19 cellular contexts compared by ENCODE assay signal in genomic region chr6:144481527-144481926, GRCh38.
A peak's percentile ranks its signal among the peaks of the same experiment; 100 is the strongest.
DNase-seq lines count a peak whose midpoint lies in the region; ATAC-seq and TF ChIP-seq lines count a peak whose summit lies in the region.
"Had no signal": no experiment of that assay in that cellular context is flagged by ENCODE, and none has a peak within 500 bp of the region (broad histone marks: within the 10 kb centered on the region; RNA-seq: fewer than 3 reads in every experiment).

No MANE protein-coding gene starts in this region.

- H3K4me1 Mint-ChIP-seq in activated naive CD8-positive, alpha-beta T cell treated with anti-CD3 and anti-CD28 coated beads, Interleukin-2, amount 10 ng/mL, durations not matched to agents 7 days and 5 days = peaks cover 18% of the 10 kb centered on the region
- peaks cover 15% of the 10 kb centered on the region for H3K4me1 Mint-ChIP-seq in activated naive CD8-positive, alpha-beta T cell treated with anti-CD3 and anti-CD28 coated beads for 36 hours

- no peak overlapping the region for H3K4me3 Mint-ChIP-seq in activated naive CD8-positive, alpha-beta T cell treated with anti-CD3 and anti-CD28 coated beads, Interleukin-2, amount 10 ng/mL, durations not matched to agents 7 days and 5 days
- H3K4me3 Mint-ChIP-seq in activated naive CD8-positive, alpha-beta T cell treated with anti-CD3 and anti-CD28 coated beads for 36 hours = no peak overlapping the region
- H3K4me3 Mint-ChIP-seq: activated naive CD4-positive, alpha-beta T cell treated with anti-CD3 and anti-CD28 coated beads, Interleukin-2, amount 10 ng/mL, durations not matched to agents 7 days and 5 days; nephron; stimulated activated naive CD8-positive, alpha-beta T cell treated with anti-CD3 and anti-CD28 coated beads, Interleukin-15, amount 100 ng/mL, for 72 hours; T-helper 2 cell treated with Interferon-gamma antibody and Interleukin-4, amounts not matched to agents 5 μg/mL and 100 μg/mL, for 36 hours had no signal

- WGBS in tibial nerve, 2 donors = 65 to 71% methylated on average over 6 of the region's 6 CpGs
- WGBS in gastroesophageal sphincter (ENCODE audit: low coverage in 1 of 2), 2 donors = 58 to 66% methylated on average over 3 to 6 of the region's 6 CpGs

- peaks cover 34% of the 10 kb centered on the region for H3K36me3 Mint-ChIP-seq in activated naive CD8-positive, alpha-beta T cell treated with anti-CD3 and anti-CD28 coated beads, Interleukin-2, amount 10 ng/mL, durations not matched to agents 7 days and 5 days
- H3K36me3 Mint-ChIP-seq in activated naive CD8-positive, alpha-beta T cell treated with anti-CD3 and anti-CD28 coated beads for 36 hours = peaks cover 14% of the 10 kb centered on the region

- POLR2A ChIA-PET in activated naive CD8-positive, alpha-beta T cell treated with anti-CD3 and anti-CD28 coated beads, Interleukin-2, amount 10 ng/mL, durations not matched to agents 7 days and 5 days (lab: Charles Lee) = no interaction called here

- H3K27ac Mint-ChIP-seq in activated naive CD8-positive, alpha-beta T cell treated with anti-CD3 and anti-CD28 coated beads, Interleukin-2, amount 10 ng/mL, durations not matched to agents 7 days and 5 days = no peak overlapping the region
- no peak overlapping the region for H3K27ac Mint-ChIP-seq in activated naive CD8-positive, alpha-beta T cell treated with anti-CD3 and anti-CD28 coated beads for 36 hours
- H3K27ac Mint-ChIP-seq: nephron; stimulated activated naive CD8-positive, alpha-beta T cell treated with anti-CD3 and anti-CD28 coated beads, Interleukin-15, amount 100 ng/mL, for 72 hours; T-helper 2 cell treated with Interferon-gamma antibody and Interleukin-4, amounts not matched to agents 5 μg/mL and 100 μg/mL, for 36 hours had no signal

- H3K9me3 ChIP-seq in tibial nerve (no peaks in the 10 kb centered on the region), gastroesophageal sphincter (no peaks in the 10 kb centered on the region)
- H3K9me3 ChIP-seq: esophagus muscularis mucosa, gastrocnemius medialis, HAP-1, ovary had no signal

- no peaks in the 10 kb centered on the region for H3K27me3 ChIP-seq in tibial nerve
- no peaks in the 10 kb centered on the region for H3K27me3 ChIP-seq in gastroesophageal sphincter
- H3K27me3 ChIP-seq: esophagus muscularis mucosa, gastrocnemius medialis, ovary had no signal

- H3K4me3 ChIP-seq in tibial nerve (no peak overlapping the region), gastroesophageal sphincter (no peak overlapping the region)
- H3K4me3 ChIP-seq: esophagus muscularis mucosa, gastrocnemius medialis, HAP-1, ovary, skin epidermis had no signal

- peaks cover 0 to 58% (median 0%) of the 10 kb centered on the region in 4 donors for H3K4me1 ChIP-seq in tibial nerve
- H3K4me1 ChIP-seq in gastroesophageal sphincter = peaks cover 0 to 14% (median 0%) of the 10 kb centered on the region in 3 donors
- H3K4me1 ChIP-seq: HAP-1 had no signal

- ATAC-seq in activated naive CD8-positive, alpha-beta T cell treated with anti-CD3 and anti-CD28 coated beads, Interleukin-2, amount 10 ng/mL, durations not matched to agents 7 days and 5 days (ENCODE audit: low read depth) = peak; percentile 7
- ATAC-seq in HG03354 (IDR thresholded peaks at IDR 0.05; ENCODE audit: poor library complexity, severe bottlenecking, unreplicated experiment) = peak; percentile 26
- no peak for ATAC-seq in HG03565 (IDR thresholded peaks at IDR 0.05; ENCODE audit: unreplicated experiment)
- ATAC-seq in gastroesophageal sphincter = no peak

- TF ChIP-seq EP300 in tibial nerve (IDR thresholded peaks at IDR 0.05) = no peak
- TF ChIP-seq EP300 in gastroesophageal sphincter (IDR thresholded peaks at IDR 0.05) = no peak

- peaks cover 0 to 34% (median 9%) of the 10 kb centered on the region in 3 donors for H3K36me3 ChIP-seq in tibial nerve
- H3K36me3 ChIP-seq in gastroesophageal sphincter = peaks cover 0 to 35% of the 10 kb centered on the region in 2 donors
- H3K36me3 ChIP-seq: HAP-1, ovary, WERI-Rb-1 had no signal

- no peak for DNase-seq in activated naive CD8-positive, alpha-beta T cell treated with anti-CD3 and anti-CD28 coated beads, Interleukin-2, amount 10 ng/mL, durations not matched to agents 7 days and 5 days
- no peak for DNase-seq in activated naive CD8-positive, alpha-beta T cell treated with anti-CD3 and anti-CD28 coated beads for 36 hours
- DNase-seq in fibroblast of peridontal ligament (ENCODE audit: extremely low read depth) (peak; percentile 21), tibial nerve (ENCODE audit: low spot score in 2 of 2) (no peak), NCI-H2171 treated with DMSO at 0.1 percent for 48 hours (lab: John Stamatoyannopoulos, UW) (no peak)
- DNase-seq: cortex of kidney had no signal

- no peaks in the 10 kb centered on the region for H3K9me3 Mint-ChIP-seq in activated naive CD8-positive, alpha-beta T cell treated with anti-CD3 and anti-CD28 coated beads, Interleukin-2, amount 10 ng/mL, durations not matched to agents 7 days and 5 days
- H3K9me3 Mint-ChIP-seq in activated naive CD8-positive, alpha-beta T cell treated with anti-CD3 and anti-CD28 coated beads for 36 hours = no peaks in the 10 kb centered on the region
- H3K9me3 Mint-ChIP-seq: activated naive CD4-positive, alpha-beta T cell treated with anti-CD3 and anti-CD28 coated beads, Interleukin-2, amount 10 ng/mL, durations not matched to agents 7 days and 5 days; nephron; stimulated activated naive CD8-positive, alpha-beta T cell treated with anti-CD3 and anti-CD28 coated beads, Interleukin-15, amount 100 ng/mL, for 72 hours; T-helper 2 cell treated with Interferon-gamma antibody and Interleukin-4, amounts not matched to agents 5 μg/mL and 100 μg/mL, for 36 hours had no signal

- H3K27ac ChIP-seq in tibial nerve (peak overlapping the region in 3 of 4 donors; percentile 1 to 26 (median 11)), gastroesophageal sphincter (no peak overlapping the region)
- H3K27ac ChIP-seq: esophagus muscularis mucosa, gastrocnemius medialis, skin epidermis, WERI-Rb-1 had no signal

- no peaks in the 10 kb centered on the region for H3K27me3 Mint-ChIP-seq in activated naive CD8-positive, alpha-beta T cell treated with anti-CD3 and anti-CD28 coated beads, Interleukin-2, amount 10 ng/mL, durations not matched to agents 7 days and 5 days
- H3K27me3 Mint-ChIP-seq in activated naive CD8-positive, alpha-beta T cell treated with anti-CD3 and anti-CD28 coated beads for 36 hours = no peaks in the 10 kb centered on the region
- H3K27me3 Mint-ChIP-seq: activated naive CD4-positive, alpha-beta T cell treated with anti-CD3 and anti-CD28 coated beads, Interleukin-2, amount 10 ng/mL, durations not matched to agents 7 days and 5 days; stimulated activated naive CD8-positive, alpha-beta T cell treated with anti-CD3 and anti-CD28 coated beads, Interleukin-15, amount 100 ng/mL, for 72 hours had no signal

- TF ChIP-seq CTCF in tibial nerve (IDR thresholded peaks at IDR 0.05) = no peak
- TF ChIP-seq CTCF in gastroesophageal sphincter (IDR thresholded peaks at IDR 0.05) = no peak

- TF ChIP-seq POLR2A in tibial nerve (IDR thresholded peaks at IDR 0.05) (no peak), gastroesophageal sphincter (IDR thresholded peaks at IDR 0.05) (no peak)

Comparison
In these comparisons a context has a peak if more than half of its experiments do, and no peak if none do; other contexts are left out.
1. ATAC-seq: peak in activated naive CD8-positive, alpha-beta T cell treated with anti-CD3 and anti-CD28 coated beads, Interleukin-2, amount 10 ng/mL, durations not matched to agents 7 days and 5 days (single experiment) and HG03354 (single experiment); none in HG03565 (single experiment) and gastroesophageal sphincter (single experiment).
2. H3K27ac ChIP-seq: peak in tibial nerve (3 of 4); none in gastroesophageal sphincter (0 of 4).